ENCODE assay signal across 15 cellular contexts in genomic region chr3:105786988-105787387, GRCh38.
"Had no signal": no experiment of that assay in that cellular context is flagged by ENCODE, and none has a peak within 500 bp of the region (broad histone marks: within the 10 kb centered on the region; RNA-seq: fewer than 3 reads in every experiment).

No MANE protein-coding gene starts in this region.

- H3K9me3 ChIP-seq: breast epithelium, transverse colon had no signal

- H3K27ac ChIP-seq: breast epithelium, epithelial cell of prostate, parathyroid adenoma, transverse colon had no signal

- H2AFZ ChIP-seq: parathyroid adenoma had no signal

- H3K4me3 ChIP-seq: breast epithelium, lung, transverse colon had no signal

- H3K36me3 ChIP-seq: breast epithelium, transverse colon had no signal

- H3K4me1 ChIP-seq: breast epithelium, parathyroid adenoma had no signal

- H3K27me3 Mint-ChIP-seq: dendritic cell treated with granulocyte-macrophage colony-stimulating factor and Interleukin-4, amounts not matched to agents 40 ng/mL and 50 ng/mL, for 4 days; stimulated activated naive B cell treated with anti-CD40 and anti-IgM and Interleukin-4, amounts not matched to agents 10 μg/mL and 1 μg/mL and 100 μg/mL, for 72 hours had no signal

- H3K9me3 Mint-ChIP-seq: dendritic cell treated with granulocyte-macrophage colony-stimulating factor and Interleukin-4, amounts not matched to agents 40 ng/mL and 50 ng/mL, for 4 days; stimulated activated naive B cell treated with anti-CD40 and anti-IgM and Interleukin-4, amounts not matched to agents 10 μg/mL and 1 μg/mL and 100 μg/mL, for 72 hours had no signal

- H3K9ac ChIP-seq: parathyroid adenoma had no signal

- H3K27ac Mint-ChIP-seq: dendritic cell treated with granulocyte-macrophage colony-stimulating factor and Interleukin-4, amounts not matched to agents 40 ng/mL and 50 ng/mL, for 4 days; stimulated activated naive B cell treated with anti-CD40 and anti-IgM and Interleukin-4, amounts not matched to agents 10 μg/mL and 1 μg/mL and 100 μg/mL, for 72 hours had no signal

- H3K27me3 ChIP-seq: breast epithelium, transverse colon had no signal

- ATAC-seq: left colon; stimulated activated naive B cell treated with anti-CD40 and anti-IgM and Interleukin-4, amounts not matched to agents 10 μg/mL and 1 μg/mL and 100 μg/mL, for 72 hours had no signal

- H3K79me2 ChIP-seq: parathyroid adenoma had no signal

- DNase-seq: activated CD4-positive, alpha-beta T cell treated with anti-CD3 and anti-CD28 coated beads, Interleukin-2, amount 50 U/mL, for 48 hours; activated CD4-positive, CD25-positive, alpha-beta regulatory T cell treated with anti-CD3 and anti-CD28 coated beads, Interleukin-2, amount 50 U/mL, for 72 hours; activated CD8-positive, alpha-beta memory T cell treated with anti-CD3 and anti-CD28 coated beads, Interleukin-2, amount 50 U/mL, for 4 hours; aorta; foreskin melanocyte; left colon; stimulated activated CD4-positive, alpha-beta T cell treated with anti-CD3 and anti-CD28 coated beads, Interleukin-2, amount 100 ng/mL, for 48 hours; stimulated activated naive B cell treated with anti-CD40 and anti-IgM and Interleukin-4, amounts not matched to agents 10 μg/mL and 1 μg/mL and 100 μg/mL, for 72 hours; T-helper 9 cell; transverse colon had no signal

- H3K4me3 Mint-ChIP-seq: dendritic cell treated with granulocyte-macrophage colony-stimulating factor and Interleukin-4, amounts not matched to agents 40 ng/mL and 50 ng/mL, for 4 days; stimulated activated naive B cell treated with anti-CD40 and anti-IgM and Interleukin-4, amounts not matched to agents 10 μg/mL and 1 μg/mL and 100 μg/mL, for 72 hours had no signal
